Comparison of ENCODE assay signal across 21 cellular contexts in the genomic region with DNA sequence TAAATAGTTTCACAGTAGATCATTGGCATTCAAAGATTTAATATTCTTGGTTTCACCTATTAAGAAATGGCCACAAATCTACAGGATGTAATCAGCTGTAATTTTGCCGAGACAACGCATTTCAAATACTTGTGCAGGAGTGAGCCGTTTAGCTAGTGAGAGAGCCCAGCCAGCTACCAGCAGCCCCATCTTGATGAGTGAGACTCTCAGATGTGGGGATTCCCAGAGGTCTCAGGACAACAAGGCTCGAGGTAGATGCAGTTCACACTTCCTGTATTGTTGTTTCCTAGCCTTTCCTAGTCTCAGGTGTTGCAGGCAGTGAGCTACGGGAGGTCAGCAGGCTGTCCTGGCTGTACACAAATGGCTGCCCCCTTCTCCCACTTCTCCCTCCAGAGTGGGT.
"Had no signal": no experiment of that assay in that cellular context is flagged by ENCODE, and none has a peak within 500 bp of the region (broad histone marks: within the 10 kb centered on the region; RNA-seq: fewer than 3 reads in every experiment).

No MANE protein-coding gene starts in this region.

- H3K27ac Mint-ChIP-seq: activated naive CD4-positive, alpha-beta T cell treated with anti-CD3 and anti-CD28 coated beads, Interleukin-2, amount 50 U/mL, for 72 hours; activated T-cell treated with anti-CD3 and anti-CD28 coated beads, Interleukin-2, amount 50 U/mL, for 24 hours; activated T-helper 17 cell treated with anti-CD3 and anti-CD28 coated beads, Interleukin-2, amount 50 U/mL, for 72 hours; naive thymus-derived CD4-positive, alpha-beta T cell had no signal

- H3K27me3 ChIP-seq: brain microvascular endothelial cell, heart left ventricle, left lung had no signal

- ATAC-seq: activated naive CD4-positive, alpha-beta T cell treated with anti-CD3 and anti-CD28 coated beads, Interleukin-2, amount 50 U/mL, for 72 hours; activated T-helper 17 cell treated with anti-CD3 and anti-CD28 coated beads, Interleukin-2, amount 50 U/mL, for 72 hours; left lung had no signal

- H3K4me3 Mint-ChIP-seq: activated T-cell treated with anti-CD3 and anti-CD28 coated beads, Interleukin-2, amount 50 U/mL, for 24 hours; activated T-helper 17 cell treated with anti-CD3 and anti-CD28 coated beads, Interleukin-2, amount 50 U/mL, for 72 hours; naive thymus-derived CD4-positive, alpha-beta T cell; neural crest cell had no signal

- H3K27me3 Mint-ChIP-seq: activated T-cell treated with anti-CD3 and anti-CD28 coated beads, Interleukin-2, amount 50 U/mL, for 24 hours; activated T-helper 17 cell treated with anti-CD3 and anti-CD28 coated beads, Interleukin-2, amount 50 U/mL, for 72 hours had no signal

- H3K4me1 ChIP-seq: left lung had no signal

- H3K4me3 ChIP-seq: heart left ventricle, left lung, lung had no signal

- FAIRE-seq: keratinocyte had no signal

- DNase-seq: activated CD4-positive, CD25-positive, alpha-beta regulatory T cell treated with anti-CD3 and anti-CD28 coated beads, Interleukin-2, amount 50 U/mL, for 72 hours; activated CD8-positive, alpha-beta memory T cell treated with anti-CD3 and anti-CD28 coated beads for 24 hours; activated CD8-positive, alpha-beta memory T cell treated with anti-CD3 and anti-CD28 coated beads, Interleukin-2, amount 50 U/mL, for 4 hours; activated T-cell treated with anti-CD3 and anti-CD28 coated beads, Interleukin-2, amount 50 U/mL, for 24 hours; aorta; brain microvascular endothelial cell; caudate nucleus; dermis blood vessel endothelial cell; effector CD8-positive, alpha-beta T cell; heart left ventricle; left lung; naive thymus-derived CD4-positive, alpha-beta T cell; retina; stimulated activated CD4-positive, alpha-beta T cell treated with anti-CD3 and anti-CD28 coated beads, Interleukin-2, amount 100 ng/mL, for 48 hours; stimulated activated naive CD4-positive, alpha-beta T cell treated with Interleukin-2 at 50 U/mL for 16 hours had no signal

- H3K27ac ChIP-seq: brain microvascular endothelial cell, heart left ventricle, left lung, VCaP had no signal

- H3K36me3 ChIP-seq: brain microvascular endothelial cell, heart left ventricle, left lung had no signal

- H3K4me1 Mint-ChIP-seq: activated T-helper 17 cell treated with anti-CD3 and anti-CD28 coated beads, Interleukin-2, amount 50 U/mL, for 72 hours had no signal

- H3K36me3 Mint-ChIP-seq: activated naive CD4-positive, alpha-beta T cell treated with anti-CD3 and anti-CD28 coated beads, Interleukin-2, amount 50 U/mL, for 72 hours; naive thymus-derived CD4-positive, alpha-beta T cell had no signal
